ENCODE assay signal across 38 cellular contexts in genomic region chr5:40844565-40844964, GRCh38.
"Had no signal": no experiment of that assay in that cellular context is flagged by ENCODE, and none has a peak within 500 bp of the region (broad histone marks: within the 10 kb centered on the region; RNA-seq: fewer than 3 reads in every experiment).

No MANE protein-coding gene starts in this region.

- FAIRE-seq: astrocyte, bronchial epithelial cell had no signal

- H3K4me1 Mint-ChIP-seq: brain had no signal

- H3K9me3 Mint-ChIP-seq: activated naive CD4-positive, alpha-beta T cell treated with anti-CD3 and anti-CD28 coated beads for 36 hours; activated naive CD4-positive, alpha-beta T cell treated with anti-CD3 and anti-CD28 coated beads, Interleukin-2, amount 10 ng/mL, durations not matched to agents 7 days and 5 days; activated naive CD4-positive, alpha-beta T cell treated with anti-CD3 and anti-CD28 coated beads, Interleukin-2, amount 50 U/mL, for 24 hours; activated naive CD4-positive, alpha-beta T cell treated with anti-CD3 and anti-CD28 coated beads, Interleukin-2, amount 50 U/mL, for 72 hours; activated naive CD8-positive, alpha-beta T cell treated with anti-CD3 and anti-CD28 coated beads for 36 hours; activated naive CD8-positive, alpha-beta T cell treated with anti-CD3 and anti-CD28 coated beads, Interleukin-2, amount 10 ng/mL, durations not matched to agents 7 days and 5 days; activated naive CD8-positive, alpha-beta T cell treated with anti-CD3 and anti-CD28 coated beads, Interleukin-2, amount 50 U/mL, for 24 hours; activated T-cell treated with anti-CD3 and anti-CD28 coated beads, Interleukin-2, amount 50 U/mL, for 24 hours; activated T-cell treated with anti-CD3 and anti-CD28 coated beads, Interleukin-2, amount 50 U/mL, for 72 hours; activated T-helper 1 cell treated with anti-CD3 and anti-CD28 coated beads, Interleukin-12 subunit alpha, Interleukin-12 subunit beta, Interleukin-2, Interleukin-4 antibody, amounts not matched to agents 30 ng/mL and 10 ng/mL and 1 ng/mL, durations not matched to agents 14 hours and 24 hours and 36 hours; activated T-helper 17 cell treated with anti-CD3 and anti-CD28 coated beads, Interleukin-2, amount 50 U/mL, for 72 hours; activated T-helper 2 cell treated with anti-CD3 and anti-CD28 coated beads, Interferon-gamma antibody, Interleukin-2, Interleukin-4, amounts not matched to agents 10 μg/mL and 5 μg/mL and 100 μg/mL, durations not matched to agents 14 hours and 24 hours and 36 hours; brain; central memory CD8-positive, alpha-beta T cell had no signal

- H3K36me3 ChIP-seq: adrenal gland, ascending aorta, brain microvascular endothelial cell, breast epithelium, cardiac muscle cell had no signal

- H3K27me3 Mint-ChIP-seq: activated naive CD4-positive, alpha-beta T cell treated with anti-CD3 and anti-CD28 coated beads, Interleukin-2, amount 50 U/mL, for 24 hours had no signal

- H3K27me3 ChIP-seq: adrenal gland, ascending aorta, body of pancreas, brain microvascular endothelial cell, breast epithelium, cardiac muscle cell had no signal

- H3K4me1 ChIP-seq: ascending aorta, breast epithelium had no signal

- H3K4me3 ChIP-seq: adrenal gland, ascending aorta, body of pancreas, cardiac muscle cell had no signal

- H3K9me3 ChIP-seq: adrenal gland, ascending aorta, body of pancreas, breast epithelium had no signal

- ATAC-seq: activated naive CD4-positive, alpha-beta T cell treated with anti-CD3 and anti-CD28 coated beads, Interleukin-2, amount 50 U/mL, for 72 hours; activated naive CD8-positive, alpha-beta T cell treated with anti-CD3 and anti-CD28 coated beads, Interleukin-2, amount 50 U/mL, for 24 hours; activated T-cell treated with anti-CD3 and anti-CD28 coated beads, Interleukin-2, amount 50 U/mL, for 72 hours; activated T-helper 17 cell treated with anti-CD3 and anti-CD28 coated beads, Interleukin-2, amount 50 U/mL, for 72 hours; body of pancreas had no signal

- DNase-seq: activated effector memory CD4-positive, alpha-beta T cell treated with anti-CD3 and anti-CD28 coated beads, Interleukin-2, amount 50 U/mL, for 16 hours; activated effector memory CD4-positive, alpha-beta T cell treated with Interleukin-2 at 50 U/mL for 16 hours; activated gamma-delta T cell; activated gamma-delta T cell treated with Interleukin-2 at 50 U/mL for 16 hours; activated naive CD4-positive, alpha-beta T cell; activated naive CD4-positive, alpha-beta T cell treated with anti-CD3 and anti-CD28 coated beads for 36 hours; activated naive CD4-positive, alpha-beta T cell treated with anti-CD3 and anti-CD28 coated beads, Interleukin-2, amount 10 ng/mL, durations not matched to agents 7 days and 5 days; activated naive CD4-positive, alpha-beta T cell treated with anti-CD3 and anti-CD28 coated beads, Interleukin-2, amount 50 U/mL, for 16 hours; activated naive CD4-positive, alpha-beta T cell treated with Interleukin-2 at 50 U/mL for 16 hours; activated naive CD8-positive, alpha-beta T cell treated with anti-CD3 and anti-CD28 coated beads for 36 hours; activated naive CD8-positive, alpha-beta T cell treated with anti-CD3 and anti-CD28 coated beads, Interleukin-2, amount 10 ng/mL, durations not matched to agents 7 days and 5 days; activated naive CD8-positive, alpha-beta T cell treated with anti-CD3 and anti-CD28 coated beads, Interleukin-2, amount 50 U/mL, for 24 hours; activated T-cell treated with anti-CD3 and anti-CD28 coated beads, Interleukin-2, amount 50 U/mL, for 1 hour; activated T-cell treated with anti-CD3 and anti-CD28 coated beads, Interleukin-2, amount 50 U/mL, for 24 hours; activated T-cell treated with anti-CD3 and anti-CD28 coated beads, Interleukin-2, amount 50 U/mL, for 48 hours; activated T-cell treated with anti-CD3 and anti-CD28 coated beads, Interleukin-2, amount 50 U/mL, for 72 hours; adrenal gland; amniotic stem cell; amygdala; anterior cingulate cortex; aorta; body of pancreas; brain microvascular endothelial cell; central memory CD4-positive, alpha-beta T cell; cerebellar nuclear complex had no signal

- H3K36me3 Mint-ChIP-seq: activated naive CD8-positive, alpha-beta T cell treated with anti-CD3 and anti-CD28 coated beads for 36 hours; brain had no signal

- H3K4me3 Mint-ChIP-seq: activated naive CD4-positive, alpha-beta T cell treated with anti-CD3 and anti-CD28 coated beads for 36 hours; activated naive CD4-positive, alpha-beta T cell treated with anti-CD3 and anti-CD28 coated beads, Interleukin-2, amount 10 ng/mL, durations not matched to agents 7 days and 5 days; activated naive CD4-positive, alpha-beta T cell treated with anti-CD3 and anti-CD28 coated beads, Interleukin-2, amount 50 U/mL, for 24 hours; activated naive CD8-positive, alpha-beta T cell; activated naive CD8-positive, alpha-beta T cell treated with anti-CD3 and anti-CD28 coated beads for 36 hours; activated naive CD8-positive, alpha-beta T cell treated with anti-CD3 and anti-CD28 coated beads, Interleukin-2, amount 10 ng/mL, durations not matched to agents 7 days and 5 days; activated naive CD8-positive, alpha-beta T cell treated with anti-CD3 and anti-CD28 coated beads, Interleukin-2, amount 50 U/mL, for 24 hours; activated T-cell treated with anti-CD3 and anti-CD28 coated beads, Interleukin-2, amount 50 U/mL, for 24 hours; activated T-cell treated with anti-CD3 and anti-CD28 coated beads, Interleukin-2, amount 50 U/mL, for 72 hours; activated T-helper 1 cell treated with anti-CD3 and anti-CD28 coated beads, Interleukin-12 subunit alpha, Interleukin-12 subunit beta, Interleukin-2, Interleukin-4 antibody, amounts not matched to agents 30 ng/mL and 10 ng/mL and 1 ng/mL, durations not matched to agents 14 hours and 24 hours and 36 hours; activated T-helper 17 cell treated with anti-CD3 and anti-CD28 coated beads, Interleukin-2, amount 50 U/mL, for 72 hours; brain; central memory CD8-positive, alpha-beta T cell had no signal

- H3K27ac ChIP-seq: adrenal gland, ascending aorta, body of pancreas, brain microvascular endothelial cell, breast epithelium, cardiac muscle cell had no signal
